In genomic region chr10:75000748-75001321, GRCh38 we compare ENCODE assay signal across 13 cellular contexts.
DNase-seq lines count a peak whose midpoint lies in the region; ATAC-seq lines count a peak whose summit lies in the region.
"Had no signal": no experiment of that assay in that cellular context is flagged by ENCODE, and none has a peak within 500 bp of the region (broad histone marks: within the 10 kb centered on the region; RNA-seq: fewer than 3 reads in every experiment).

No MANE protein-coding gene starts in this region.

- in situ Hi-C loops in HAP-1 (cut with MboI; ENCODE audit: low sequenced_read_pairs): no loop called here
- in situ Hi-C loops in GM23248 (cut with MboI): no loop called here

- no peaks in the 10 kb centered on the region for H3K9me3 ChIP-seq in HAP-1
- H3K9me3 ChIP-seq in GM23248 (ENCODE audit: low read depth): no peaks in the 10 kb centered on the region
- H3K9me3 ChIP-seq: A549, SJSA1 had no signal

- H3K27me3 Mint-ChIP-seq in activated T-cell treated with anti-CD3 and anti-CD28 coated beads, Interleukin-2, amount 50 U/mL, for 24 hours: no peaks in the 10 kb centered on the region
- H3K27me3 Mint-ChIP-seq: type B pancreatic cell had no signal

- no peak for DNase-seq in activated T-cell treated with anti-CD3 and anti-CD28 coated beads, Interleukin-2, amount 50 U/mL, for 24 hours
- no peak for DNase-seq in activated T-cell treated with anti-CD3 and anti-CD28 coated beads for 4 hours
- DNase-seq in stimulated activated naive CD8-positive, alpha-beta T cell treated with anti-CD3 and anti-CD28 coated beads, Interleukin-15, Interleukin-2, amounts not matched to agents 100 U/mL and 50 U/mL, for 24 hours: no peak
- DNase-seq in HAP-1 (ENCODE audit: low spot score in 2 of 2): no peak
- DNase-seq in islet precursor cell: no peak
- no peak for DNase-seq in GM23248
- DNase-seq: caudate nucleus, NCI-H345 had no signal

- H3K4me2 ChIP-seq in GM23248 (ENCODE audit: unreplicated experiment): no peak overlapping the region
- H3K4me2 ChIP-seq: A549 had no signal

- ATAC-seq in GM21717 (IDR thresholded peaks at IDR 0.05; ENCODE audit: unreplicated experiment) (peak; percentile 61), HG03439 (IDR thresholded peaks at IDR 0.05; ENCODE audit: unreplicated experiment) (peak; percentile 74)
- peak; percentile 57 for ATAC-seq in stimulated activated naive CD8-positive, alpha-beta T cell treated with anti-CD3 and anti-CD28 coated beads, Interleukin-15, Interleukin-2, amounts not matched to agents 100 U/mL and 50 U/mL, for 24 hours
- ATAC-seq: A549 had no signal

- no peak overlapping the region for H3K4me3 Mint-ChIP-seq in activated T-cell treated with anti-CD3 and anti-CD28 coated beads, Interleukin-2, amount 50 U/mL, for 24 hours
- H3K4me3 Mint-ChIP-seq: type B pancreatic cell had no signal

- H3K9ac ChIP-seq in GM23248: no peak overlapping the region

- H3K4me3 ChIP-seq in HAP-1 (no peak overlapping the region), GM23248 (no peak overlapping the region)
- H3K4me3 ChIP-seq: A549, SJSA1 had no signal

- no peaks in the 10 kb centered on the region for H4K20me1 ChIP-seq in GM23248 (ENCODE audit: insufficient read depth)

- no peaks in the 10 kb centered on the region for H3F3A ChIP-seq in GM23248 (ENCODE audit: insufficient read depth)

- H3K4me1 Mint-ChIP-seq in activated T-cell treated with anti-CD3 and anti-CD28 coated beads, Interleukin-2, amount 50 U/mL, for 24 hours (ENCODE audit: low read depth): peaks cover 24% of the 10 kb centered on the region

- H3K9me3 Mint-ChIP-seq in activated T-cell treated with anti-CD3 and anti-CD28 coated beads, Interleukin-2, amount 50 U/mL, for 24 hours: no peaks in the 10 kb centered on the region

- no peaks in the 10 kb centered on the region for H3K79me2 ChIP-seq in GM23248 (ENCODE audit: insufficient read depth)

- peak overlapping the region; percentile 53 for H3K27ac Mint-ChIP-seq in activated T-cell treated with anti-CD3 and anti-CD28 coated beads, Interleukin-2, amount 50 U/mL, for 24 hours
- H3K27ac Mint-ChIP-seq: type B pancreatic cell had no signal

- H3K27me3 ChIP-seq in HAP-1 (ENCODE audit: low read depth) (no peaks in the 10 kb centered on the region), GM23248 (replicated peaks; ENCODE audit: insufficient read depth) (no peaks in the 10 kb centered on the region)
- H3K27me3 ChIP-seq: SJSA1 had no signal

- no peaks in the 10 kb centered on the region for H3K9me2 ChIP-seq in GM23248 (ENCODE audit: insufficient read depth)

- WGBS in GM23248 (ENCODE audit: low coverage in 1 of 2, low lambda C conversion rate in 2 of 2, missing lambda C conversion rate in 2 of 2), 2 experiments: 82% methylated on average over 10 of the region's 10 CpGs

- H3K27ac ChIP-seq in GM23248: no peak overlapping the region
- H3K27ac ChIP-seq: A549, SJSA1 had no signal

- H3K4me1 ChIP-seq in HAP-1 (no peaks in the 10 kb centered on the region), GM23248 (ENCODE audit: insufficient read depth) (no peaks in the 10 kb centered on the region)
- H3K4me1 ChIP-seq: A549, SJSA1 had no signal

- H3K36me3 ChIP-seq in HAP-1 (replicated peaks) (no peaks in the 10 kb centered on the region), GM23248 (ENCODE audit: low read depth) (peaks cover 3% of the 10 kb centered on the region; the same call in 1 of the 2 replicates)
- H3K36me3 ChIP-seq: SJSA1 had no signal

- no peak overlapping the region for H2AFZ ChIP-seq in GM23248

- H3K36me3 Mint-ChIP-seq in activated T-cell treated with anti-CD3 and anti-CD28 coated beads, Interleukin-2, amount 50 U/mL, for 24 hours (ENCODE audit: low read depth): peaks cover 28% of the 10 kb centered on the region
